ENCODE assay signal across 21 cellular contexts in the genomic region with DNA sequence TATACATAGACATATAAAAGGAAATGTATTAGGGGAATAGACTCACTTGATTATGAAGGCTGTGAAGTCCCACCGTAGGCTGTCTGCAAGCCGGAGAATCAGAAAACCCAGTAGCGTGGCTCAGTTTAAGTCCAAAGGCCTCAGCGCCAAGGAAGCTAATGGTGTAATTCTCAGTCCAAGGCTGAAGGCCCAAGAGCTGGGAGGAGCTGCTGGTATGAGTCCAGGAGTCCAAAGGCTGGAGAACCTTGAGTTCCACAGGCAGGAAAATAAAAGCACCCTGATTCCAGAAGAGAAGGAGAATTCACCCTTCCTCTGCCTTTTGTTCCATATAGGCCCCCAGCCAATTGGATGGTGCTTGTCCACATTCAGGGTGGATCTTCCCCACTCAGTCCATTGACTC.
A peak's percentile ranks its signal among the peaks of the same experiment; 100 is the strongest.
DNase-seq lines count a peak whose midpoint lies in the region; ATAC-seq and TF ChIP-seq lines count a peak whose summit lies in the region.
"Had no signal": no experiment of that assay in that cellular context is flagged by ENCODE, and none has a peak within 500 bp of the region (broad histone marks: within the 10 kb centered on the region; RNA-seq: fewer than 3 reads in every experiment).

No MANE protein-coding gene starts in this region.

- peak; percentile 41 for DNase-seq in HT-29 (ENCODE audit: low spot score)
- DNase-seq in mucosa of descending colon = peak in 2 of 3 donors; percentile 51 to 77
- peak; percentile 59 for DNase-seq in transverse colon
- no peak for DNase-seq in AG20443 (ENCODE audit: low spot score)
- no peak for DNase-seq in effector CD8-positive, alpha-beta T cell (lab: John Stamatoyannopoulos, UW)
- DNase-seq in activated CD4-positive, CD25-positive, alpha-beta regulatory T cell (lab: John Stamatoyannopoulos, UW) = no peak
- DNase-seq: AML-193; BE2C; CD4-positive, alpha-beta T cell; CD8-positive, alpha-beta memory T cell; DMS 273 treated with DMSO at 0.1 percent for 48 hours; DMS79; EL; GDM1; H9 had no signal

- H3K27me3 ChIP-seq in duodenal mucosa (ENCODE audit: control insufficient read depth in 1 of 2, insufficient read depth in 2 of 2, low read length in 2 of 2) = no peaks in the 10 kb centered on the region
- no peaks in the 10 kb centered on the region for H3K27me3 ChIP-seq in transverse colon
- H3K27me3 ChIP-seq: BE2C; BLaER1 treated with 17β-estradiol and CSF1 and Interleukin-3, amounts not matched to agents 10 nM and 100 nM had no signal

- WGBS in transverse colon (ENCODE audit: low coverage in 1 of 2), 2 donors = 44 to 68% methylated on average over 1 to 4 of the region's 4 CpGs

- peak; percentile 17 for TF ChIP-seq POLR2A in transverse colon (IDR thresholded peaks at IDR 0.05)

- no peaks in the 10 kb centered on the region for H3K4me1 ChIP-seq in duodenal mucosa (ENCODE audit: control insufficient read depth in 1 of 2, insufficient read depth in 2 of 2, low read length in 2 of 2)
- no peaks in the 10 kb centered on the region for H3K4me1 ChIP-seq in mucosa of descending colon (ENCODE audit: low read depth)
- no peaks in the 10 kb centered on the region for H3K4me1 ChIP-seq in transverse colon
- H3K4me1 ChIP-seq: BE2C; BLaER1 treated with 17β-estradiol and CSF1 and Interleukin-3, amounts not matched to agents 10 nM and 100 nM had no signal

- TF ChIP-seq CTCF in mucosa of descending colon (IDR thresholded peaks at IDR 0.05) (no peak), transverse colon (IDR thresholded peaks at IDR 0.05) (no peak)

- H3K9ac ChIP-seq in duodenal mucosa (ENCODE audit: low read depth in 1 of 2, low read length in 2 of 2) = no peak overlapping the region
- H3K9ac ChIP-seq: BLaER1 treated with 17β-estradiol and CSF1 and Interleukin-3, amounts not matched to agents 10 nM and 100 nM had no signal

- no peak for TF ChIP-seq EP300 in transverse colon (IDR thresholded peaks at IDR 0.05; ENCODE audit: low read depth)

- in situ Hi-C loops in transverse colon (cut with MboI; ENCODE audit: low pct_ligation_motif_present in 1 of 4, low pct_unique_long_range_greater_than_20kb in 1 of 4, low sequenced_read_pairs in 3 of 4) = no loop called here

- intact Hi-C loops in mucosa of descending colon (cut with DNase I, micrococcal nuclease) = no loop called here
- intact Hi-C loops in transverse colon (cut with DNase I; ENCODE audit: low total_unique reads) = no loop called here

- H3K9me3 ChIP-seq in duodenal mucosa (ENCODE audit: control insufficient read depth in 1 of 2, low read length in 2 of 2) = no peaks in the 10 kb centered on the region
- H3K9me3 ChIP-seq in mucosa of descending colon = peaks cover 5% of the 10 kb centered on the region
- no peaks in the 10 kb centered on the region for H3K9me3 ChIP-seq in transverse colon
- H3K9me3 ChIP-seq: BE2C had no signal

- no peak overlapping the region for H3K27ac ChIP-seq in duodenal mucosa (ENCODE audit: low read depth, low read length)
- H3K27ac ChIP-seq in transverse colon = peak overlapping the region in 3 of 4 donors; percentile 20 to 67 (median 54)
- H3K27ac ChIP-seq: 22Rv1; BLaER1 treated with 17β-estradiol and CSF1 and Interleukin-3, amounts not matched to agents 10 nM and 100 nM had no signal

- peak; percentile 99 for ATAC-seq in mucosa of descending colon
- ATAC-seq: GM12878, GM23338, HCT116 had no signal

- H3K36me3 ChIP-seq in duodenal mucosa (ENCODE audit: control insufficient read depth in 1 of 2, insufficient read depth in 2 of 2, low read length in 2 of 2) (no peaks in the 10 kb centered on the region), mucosa of descending colon (ENCODE audit: low read depth) (no peaks in the 10 kb centered on the region), transverse colon (no peaks in the 10 kb centered on the region)
- H3K36me3 ChIP-seq: BE2C; BLaER1 treated with 17β-estradiol and CSF1 and Interleukin-3, amounts not matched to agents 10 nM and 100 nM had no signal

- H3K4me3 ChIP-seq in duodenal mucosa (ENCODE audit: low read depth in 1 of 2, low read length in 2 of 2) = peak overlapping the region; percentile 33 to 40
- H3K4me3 ChIP-seq in mucosa of descending colon = no peak overlapping the region
- no peak overlapping the region for H3K4me3 ChIP-seq in transverse colon
- H3K4me3 ChIP-seq: BLaER1 treated with 17β-estradiol and CSF1 and Interleukin-3, amounts not matched to agents 10 nM and 100 nM; GM12878; GM23338 had no signal

Comparison
In these comparisons a context has a peak if more than half of its experiments do, and no peak if none do; other contexts are left out.
1. DNase-seq: peak in HT-29 (single experiment), mucosa of descending colon (2 of 3) and transverse colon (single experiment); none in AG20443 (single experiment), effector CD8-positive, alpha-beta T cell (single experiment) and activated CD4-positive, CD25-positive, alpha-beta regulatory T cell (0 of 4).
2. H3K4me3 ChIP-seq: peak in duodenal mucosa (2 of 2); none in mucosa of descending colon (single experiment) and transverse colon (0 of 4).